In the genomic region with DNA sequence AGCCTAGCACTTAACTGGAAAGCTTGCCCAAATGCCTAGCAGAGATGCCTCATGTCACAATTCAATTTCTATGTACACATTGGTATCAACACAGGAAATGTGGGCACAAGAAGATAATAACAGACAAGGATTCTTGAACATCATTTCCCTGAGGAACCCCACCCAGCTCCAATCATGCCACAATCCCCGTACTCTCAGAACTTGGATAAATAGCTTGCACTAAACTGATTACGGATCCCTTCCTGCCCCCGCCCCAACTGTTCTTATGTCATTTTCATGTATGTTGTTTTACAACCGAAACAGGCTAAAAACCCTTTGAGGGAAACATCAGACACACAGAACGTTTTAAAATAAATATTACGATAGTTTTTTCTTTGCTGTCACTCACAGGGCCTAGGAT, we compare ENCODE assay signal across 14 cellular contexts.
"Had no signal": no experiment of that assay in that cellular context is flagged by ENCODE, and none has a peak within 500 bp of the region (broad histone marks: within the 10 kb centered on the region; RNA-seq: fewer than 3 reads in every experiment).

No MANE protein-coding gene starts in this region.

- H3K27me3 ChIP-seq: hepatocyte, neural progenitor cell, ovary, sigmoid colon, testis had no signal

- H3K79me2 ChIP-seq: hepatocyte had no signal

- H3K9me3 ChIP-seq: ovary, sigmoid colon, testis had no signal

- H3K4me2 ChIP-seq: hepatocyte had no signal

- H2AFZ ChIP-seq: hepatocyte, neural progenitor cell had no signal

- DNase-seq: activated gamma-delta T cell; cerebellar nuclear complex; erythroblast; kidney glomerular epithelial cell; ovary; sigmoid colon; stimulated activated CD4-positive, alpha-beta T cell treated with anti-CD3 and anti-CD28 coated beads, Interleukin-12 subunit alpha, Interleukin-12 subunit beta, amount 100 ng/mL, for 4 hours; stimulated activated naive CD4-positive, alpha-beta T cell treated with Interleukin-2 at 50 U/mL for 16 hours; T-helper 1 cell had no signal

- H3K9ac ChIP-seq: neural progenitor cell had no signal

- H3K27me3 Mint-ChIP-seq: dendritic cell treated with granulocyte-macrophage colony-stimulating factor and Interleukin-4, amounts not matched to agents 40 ng/mL and 50 ng/mL, for 4 days had no signal

- H3K9me3 Mint-ChIP-seq: dendritic cell treated with granulocyte-macrophage colony-stimulating factor and Interleukin-4, amounts not matched to agents 40 ng/mL and 50 ng/mL, for 4 days had no signal

- H3K27ac ChIP-seq: hepatocyte, ovary, SK-N-MC, testis had no signal

- H3K27ac Mint-ChIP-seq: dendritic cell treated with granulocyte-macrophage colony-stimulating factor and Interleukin-4, amounts not matched to agents 40 ng/mL and 50 ng/mL, for 4 days had no signal

- H3K4me3 ChIP-seq: hepatocyte, neural progenitor cell, ovary, sigmoid colon, SK-N-MC, testis had no signal

- H3K4me3 Mint-ChIP-seq: dendritic cell treated with granulocyte-macrophage colony-stimulating factor and Interleukin-4, amounts not matched to agents 40 ng/mL and 50 ng/mL, for 4 days; neural progenitor cell had no signal

- H3K36me3 ChIP-seq: neural progenitor cell, ovary, sigmoid colon had no signal
